ENCODE assay signal across 8 cellular contexts in the genomic region with DNA sequence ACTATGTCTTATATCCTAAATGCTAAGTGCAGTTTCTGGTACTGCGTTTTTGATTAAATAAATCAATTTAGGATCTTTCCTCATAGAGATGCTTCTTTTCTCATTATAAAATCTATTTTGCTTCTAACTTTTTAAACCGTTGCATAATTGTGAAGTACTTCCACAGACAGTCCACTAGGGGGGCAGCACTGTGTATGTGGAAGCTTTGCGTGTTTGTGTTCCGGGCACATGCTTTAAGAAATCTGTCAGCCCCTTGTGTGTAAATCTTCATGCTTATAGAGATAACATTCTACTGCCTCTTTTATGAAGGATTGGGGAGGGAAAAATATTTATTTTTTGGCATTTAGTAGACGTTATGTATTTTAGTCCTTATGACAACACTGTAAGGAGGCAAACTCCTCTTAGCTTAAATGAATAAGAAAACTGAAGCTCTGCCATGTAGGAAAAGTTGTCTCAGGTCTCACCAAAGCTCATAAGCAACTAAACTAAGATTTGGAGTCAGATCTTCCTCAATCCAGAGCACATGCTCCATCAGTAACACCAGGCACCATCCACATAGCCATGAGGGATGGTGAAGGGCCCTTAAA.
DNase-seq lines count a peak whose midpoint lies in the region; ATAC-seq and TF ChIP-seq lines count a peak whose summit lies in the region.

No MANE protein-coding gene starts in this region.

- ATAC-seq in Right ventricle myocardium inferior = peak; percentile 62
- peak; percentile 94 for ATAC-seq in HG02885 (IDR thresholded peaks at IDR 0.05; ENCODE audit: poor library complexity, unreplicated experiment)
- no peak for ATAC-seq in stimulated activated memory B cell treated with anti-CD40 and anti-IgM and Interleukin-4, amounts not matched to agents 10 μg/mL and 1 μg/mL and 100 μg/mL, for 72 hours
- no peak for ATAC-seq in activated naive CD8-positive, alpha-beta T cell treated with anti-CD3 and anti-CD28 coated beads, Interleukin-2, amount 50 U/mL, for 24 hours

- intact Hi-C loops in Right ventricle myocardium inferior (cut with DNase I) = no loop called here
- intact Hi-C loops in cardiac septum (cut with DNase I) = no loop called here
- intact Hi-C loops in PC-9 (cut with micrococcal nuclease; ENCODE audit: unreplicated experiment) = loop anchor here (10.0 kb wide), 1 partner anchor 189 kb away; no protein-coding TSS in a partner anchor
- intact Hi-C loops in transverse colon (cut with DNase I; ENCODE audit: low total_unique reads) = no loop called here

- H3K9me2 ChIP-seq in PC-9 (ENCODE audit: insufficient read depth) = no peaks in the 10 kb centered on the region; the same call in 1 of the 2 replicates

- TF ChIP-seq POLR2A in transverse colon (IDR thresholded peaks at IDR 0.05) = no peak

- no peaks in the 10 kb centered on the region for H4K20me1 ChIP-seq in PC-9 (ENCODE audit: insufficient read depth)

- H3K36me3 Mint-ChIP-seq in glutamatergic neuron (ENCODE audit: unreplicated experiment) = no peaks in the 10 kb centered on the region
- no peaks in the 10 kb centered on the region for H3K36me3 Mint-ChIP-seq in stimulated activated memory B cell treated with anti-CD40 and anti-IgM and Interleukin-4, amounts not matched to agents 10 μg/mL and 1 μg/mL and 100 μg/mL, for 72 hours
- H3K36me3 Mint-ChIP-seq in activated naive CD8-positive, alpha-beta T cell treated with anti-CD3 and anti-CD28 coated beads, Interleukin-2, amount 50 U/mL, for 24 hours (ENCODE audit: low read depth) = no peaks in the 10 kb centered on the region

- no peaks in the 10 kb centered on the region for H3K4me1 Mint-ChIP-seq in glutamatergic neuron (ENCODE audit: low read depth, unreplicated experiment)
- no peaks in the 10 kb centered on the region for H3K4me1 Mint-ChIP-seq in stimulated activated memory B cell treated with anti-CD40 and anti-IgM and Interleukin-4, amounts not matched to agents 10 μg/mL and 1 μg/mL and 100 μg/mL, for 72 hours
- H3K4me1 Mint-ChIP-seq in activated naive CD8-positive, alpha-beta T cell treated with anti-CD3 and anti-CD28 coated beads, Interleukin-2, amount 50 U/mL, for 24 hours = no peaks in the 10 kb centered on the region

- H3K4me3 ChIP-seq in PC-9 = no peak overlapping the region
- no peak overlapping the region for H3K4me3 ChIP-seq in transverse colon

- no TSS peak for BruUV-seq in PC-9 (replicated peaks; lab: Mats Ljungman, UMichigan)

- no peak overlapping the region for H3K4me2 ChIP-seq in PC-9

- POLR2A ChIA-PET in PC-9 (lab: Charles Lee; ENCODE audit: unreplicated experiment) = interaction anchor here (0.6 kb wide), 1 partner anchor 42 kb away, joined by 7 read pairs; no protein-coding TSS in a partner anchor

- in situ Hi-C loops in transverse colon (cut with MboI; ENCODE audit: low pct_ligation_motif_present in 1 of 4, low pct_unique_long_range_greater_than_20kb in 1 of 4, low sequenced_read_pairs in 3 of 4) = no loop called here

- H3K36me3 ChIP-seq in PC-9 (ENCODE audit: low read depth) (no peaks in the 10 kb centered on the region), transverse colon (no peaks in the 10 kb centered on the region)

- peaks cover 2% of the 10 kb centered on the region for H3K27me3 Mint-ChIP-seq in glutamatergic neuron (ENCODE audit: unreplicated experiment)
- H3K27me3 Mint-ChIP-seq in stimulated activated memory B cell treated with anti-CD40 and anti-IgM and Interleukin-4, amounts not matched to agents 10 μg/mL and 1 μg/mL and 100 μg/mL, for 72 hours = no peaks in the 10 kb centered on the region
- H3K27me3 Mint-ChIP-seq in activated naive CD8-positive, alpha-beta T cell treated with anti-CD3 and anti-CD28 coated beads, Interleukin-2, amount 50 U/mL, for 24 hours = peaks cover 4% of the 10 kb centered on the region

- H3K4me3 Mint-ChIP-seq in glutamatergic neuron (ENCODE audit: unreplicated experiment) = no peak overlapping the region
- no peak overlapping the region for H3K4me3 Mint-ChIP-seq in stimulated activated memory B cell treated with anti-CD40 and anti-IgM and Interleukin-4, amounts not matched to agents 10 μg/mL and 1 μg/mL and 100 μg/mL, for 72 hours
- H3K4me3 Mint-ChIP-seq in activated naive CD8-positive, alpha-beta T cell treated with anti-CD3 and anti-CD28 coated beads, Interleukin-2, amount 50 U/mL, for 24 hours = no peak overlapping the region

- no peaks in the 10 kb centered on the region for H3F3A ChIP-seq in PC-9 (ENCODE audit: insufficient read depth, low read depth)

- DNase-seq in Right ventricle myocardium inferior (ENCODE audit: missing footprints) = no peak
- DNase-seq in cardiac septum (ENCODE audit: low spot score) = no peak
- DNase-seq in PC-9 = no peak
- DNase-seq in glutamatergic neuron = no peak
- DNase-seq in transverse colon = no peak
- DNase-seq in activated naive CD8-positive, alpha-beta T cell treated with anti-CD3 and anti-CD28 coated beads, Interleukin-2, amount 50 U/mL, for 24 hours = no peak

- no peak overlapping the region for H3K27ac Mint-ChIP-seq in glutamatergic neuron (ENCODE audit: unreplicated experiment)
- H3K27ac Mint-ChIP-seq in stimulated activated memory B cell treated with anti-CD40 and anti-IgM and Interleukin-4, amounts not matched to agents 10 μg/mL and 1 μg/mL and 100 μg/mL, for 72 hours = no peak overlapping the region
- no peak overlapping the region for H3K27ac Mint-ChIP-seq in activated naive CD8-positive, alpha-beta T cell treated with anti-CD3 and anti-CD28 coated beads, Interleukin-2, amount 50 U/mL, for 24 hours

- H3K4me1 ChIP-seq in PC-9 (replicated peaks; ENCODE audit: insufficient read depth) (no peaks in the 10 kb centered on the region), transverse colon (no peaks in the 10 kb centered on the region)

- H3K9me3 ChIP-seq in PC-9 (ENCODE audit: insufficient read depth, low read depth) = no peaks in the 10 kb centered on the region
- H3K9me3 ChIP-seq in transverse colon = no peaks in the 10 kb centered on the region

- H3K27ac ChIP-seq in PC-9 (no peak overlapping the region), transverse colon (peak overlapping the region in 1 of 4 donors; percentile 16)

- TF ChIP-seq CTCF in PC-9 (conservative IDR thresholded peaks at IDR 0.05) = peak; percentile 77
- peak; percentile 89 for TF ChIP-seq CTCF in glutamatergic neuron (IDR thresholded peaks at IDR 0.05; ENCODE audit: partially characterized antibody, unreplicated experiment)
- peak; percentile 50 to 73 (median 66) for TF ChIP-seq CTCF in transverse colon (IDR thresholded peaks at IDR 0.05)

- H2AFZ ChIP-seq in PC-9 = no peak overlapping the region

- H3K27me3 ChIP-seq in PC-9 (ENCODE audit: insufficient read depth, low read depth) (no peaks in the 10 kb centered on the region), transverse colon (no peaks in the 10 kb centered on the region)

- CTCF ChIA-PET in PC-9 (lab: Charles Lee) = interaction anchor here (0.6 kb wide), 1 partner anchor 92 kb away, joined by 3 read pairs; no protein-coding TSS in a partner anchor

- H3K79me2 ChIP-seq in PC-9 (ENCODE audit: low read depth) = no peaks in the 10 kb centered on the region

- 7 to 23% methylated on average over 5 of the region's 5 CpGs for WGBS in transverse colon (ENCODE audit: low coverage in 1 of 2), 2 donors

- TF ChIP-seq EP300 in transverse colon (IDR thresholded peaks at IDR 0.05; ENCODE audit: low read depth) = no peak

- H3K9me3 Mint-ChIP-seq in glutamatergic neuron (ENCODE audit: unreplicated experiment) = no peaks in the 10 kb centered on the region
- peaks cover 3% of the 10 kb centered on the region for H3K9me3 Mint-ChIP-seq in stimulated activated memory B cell treated with anti-CD40 and anti-IgM and Interleukin-4, amounts not matched to agents 10 μg/mL and 1 μg/mL and 100 μg/mL, for 72 hours
- H3K9me3 Mint-ChIP-seq in activated naive CD8-positive, alpha-beta T cell treated with anti-CD3 and anti-CD28 coated beads, Interleukin-2, amount 50 U/mL, for 24 hours = no peaks in the 10 kb centered on the region

Comparison
In these comparisons a context has a peak if more than half of its experiments do, and no peak if none do; other contexts are left out.
1. ATAC-seq: peak in Right ventricle myocardium inferior (single experiment) and HG02885 (single experiment); none in stimulated activated memory B cell treated with anti-CD40 and anti-IgM and Interleukin-4, amounts not matched to agents 10 μg/mL and 1 μg/mL and 100 μg/mL, for 72 hours (single experiment) and activated naive CD8-positive, alpha-beta T cell treated with anti-CD3 and anti-CD28 coated beads, Interleukin-2, amount 50 U/mL, for 24 hours (single experiment).
2. Peak in every context shown above with its lines, with median percentiles within 50 percentile points of each other: CTCF ChIP-seq.